In the genomic region with DNA sequence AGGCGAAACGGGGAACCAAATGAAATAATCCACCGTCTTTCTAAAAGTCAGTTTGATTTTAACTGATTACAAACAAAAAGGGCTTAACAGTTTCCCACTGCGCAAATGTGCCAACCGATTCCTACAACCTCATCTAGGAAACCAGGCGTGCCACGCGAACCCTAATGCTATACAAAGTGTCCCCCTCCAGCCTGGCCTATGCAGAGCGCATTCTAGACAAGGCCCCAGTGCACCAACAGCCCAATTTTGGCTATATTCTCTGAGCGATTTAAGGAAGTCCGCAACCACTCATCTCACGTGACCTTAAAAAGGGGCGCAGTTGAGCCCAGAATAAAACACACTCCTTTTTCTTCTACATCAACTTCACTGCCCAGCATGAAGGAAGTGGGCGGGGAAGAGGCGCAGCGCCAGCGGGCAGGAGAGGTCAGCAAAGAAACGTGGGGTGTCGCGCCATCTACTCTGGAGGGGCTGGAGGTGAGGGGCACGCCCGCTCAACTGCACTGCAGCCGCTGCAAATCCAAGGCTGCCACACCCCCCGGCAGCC, we compare ENCODE assay signal across 8 cellular contexts. TPM values are rescaled to one million over a fixed set of nuclear protein-coding genes. Genes with fewer than 3 reads are reported as not detected.
DNase-seq lines count a peak whose midpoint lies in the region; ATAC-seq and TF ChIP-seq lines count a peak whose summit lies in the region.

No MANE protein-coding gene starts in this region.

- no peaks in the 10 kb centered on the region for H3K36me3 ChIP-seq in adrenal gland (replicated peaks in 1 of 2)
- no peaks in the 10 kb centered on the region for H3K36me3 ChIP-seq in right atrium auricular region

- intact Hi-C loops in adrenal gland (cut with DNase I), result loop anchor here in 1 of 2 donors (10.0 kb wide), 1 partner anchor 103 kb away; a partner anchor contains a TSS

- H3K4me3 ChIP-seq in adrenal gland (peak overlapping the region; percentile 86 to 99 (median 92)), right atrium auricular region (peak overlapping the region; percentile 88 to 98), retinal pigment epithelial cell (ENCODE audit: low read length) (peak overlapping the region; percentile 90)

- WGBS in adrenal gland, 4 donors, result 1 to 4% (median 2%) methylated on average over 18 to 24 of the region's 24 CpGs

- TF ChIP-seq CTCF in adrenal gland (IDR thresholded peaks at IDR 0.05) (no peak), right atrium auricular region (IDR thresholded peaks at IDR 0.05) (no peak), retinal pigment epithelial cell (conservative IDR thresholded peaks at IDR 0.05; ENCODE audit: low read depth, low read length) (no peak)

- peak overlapping the region; percentile 98 to 100 (median 99) for H3K27ac ChIP-seq in adrenal gland
- H3K27ac ChIP-seq in right atrium auricular region, result peak overlapping the region; percentile 99

- H3K9me3 ChIP-seq in adrenal gland (replicated peaks in 1 of 3) (no peaks in the 10 kb centered on the region), right atrium auricular region (no peaks in the 10 kb centered on the region)

- peak in 2 of 3 experiments; percentile 5 to 7 for DNase-seq in stimulated activated CD4-positive, alpha-beta T cell treated with anti-CD3 and anti-CD28 coated beads, TNF-alpha, amount 100 ng/mL, for 24 hours (ENCODE audit: low read depth in 3 of 3)
- DNase-seq in stimulated activated CD4-positive, alpha-beta T cell treated with anti-CD3 and anti-CD28 coated beads, Interleukin-12 subunit alpha, Interleukin-12 subunit beta, amount 100 ng/mL, for 4 hours, result no peak
- peak; percentile 91 to 97 for DNase-seq in NOMO-1 (lab: John Stamatoyannopoulos, UW; ENCODE audit: unreplicated experiment in 2 of 2)
- DNase-seq in adrenal gland, result peak; percentile 64 to 85 (median 76)
- DNase-seq in right atrium auricular region (ENCODE audit: low spot score), result peak; percentile 68
- no peak for DNase-seq in retinal pigment epithelial cell (ENCODE audit: low read depth)
- no peak for DNase-seq in stimulated activated CD4-positive, alpha-beta T cell treated with anti-CD3 and anti-CD28 coated beads, Interleukin-4, amount 100 ng/mL, for 1 hour

- no peak for TF ChIP-seq POLR2A in adrenal gland (IDR thresholded peaks at IDR 0.05)

- H3K27me3 ChIP-seq in adrenal gland, result no peaks in the 10 kb centered on the region
- H3K27me3 ChIP-seq in right atrium auricular region, result no peaks in the 10 kb centered on the region

- peak; percentile 34 for ATAC-seq in HG02798 (IDR thresholded peaks at IDR 0.05; ENCODE audit: poor library complexity, unreplicated experiment)

- H3K4me1 ChIP-seq in adrenal gland (replicated peaks in 1 of 2), result peaks cover 31 to 64% of the 10 kb centered on the region in 2 donors
- H3K4me1 ChIP-seq in right atrium auricular region, result peaks cover 0 to 66% of the 10 kb centered on the region in 2 donors

RNA-seq across cellular contexts. Expression of a gene that starts 0.8 kb away (rescaled TPM):
- total RNA-seq in adrenal gland (100 to 1,000 TPM in 1 of 8 donors, 10 to 100 TPM in 7; 43.1 to 208 (median 76.4) TPM), right atrium auricular region (10 to 100 TPM; 35.9 to 37.1 TPM)
- 10 to 100 TPM; 26.5 to 39.7 (median 27.2) TPM for polyA plus RNA-seq in adrenal gland

RNA-seq across cellular contexts. Expression of a gene that starts 51.7 kb away (rescaled TPM):
- not detected for total RNA-seq in adrenal gland
- polyA plus RNA-seq in adrenal gland, result not detected
- not detected for total RNA-seq in right atrium auricular region

Comparison
In these comparisons a context has a peak if more than half of its experiments do, and no peak if none do; other contexts are left out.
1. DNase-seq: peak in stimulated activated CD4-positive, alpha-beta T cell treated with anti-CD3 and anti-CD28 coated beads, TNF-alpha, amount 100 ng/mL, for 24 hours (2 of 3), NOMO-1 (2 of 2), adrenal gland (7 of 7) and right atrium auricular region (single experiment); none in stimulated activated CD4-positive, alpha-beta T cell treated with anti-CD3 and anti-CD28 coated beads, Interleukin-12 subunit alpha, Interleukin-12 subunit beta, amount 100 ng/mL, for 4 hours (single experiment), retinal pigment epithelial cell (single experiment) and stimulated activated CD4-positive, alpha-beta T cell treated with anti-CD3 and anti-CD28 coated beads, Interleukin-4, amount 100 ng/mL, for 1 hour (single experiment).
2. Peak in every context shown above with its lines, with median percentiles within 50 percentile points of each other: H3K4me3 ChIP-seq.